In the genomic region with DNA sequence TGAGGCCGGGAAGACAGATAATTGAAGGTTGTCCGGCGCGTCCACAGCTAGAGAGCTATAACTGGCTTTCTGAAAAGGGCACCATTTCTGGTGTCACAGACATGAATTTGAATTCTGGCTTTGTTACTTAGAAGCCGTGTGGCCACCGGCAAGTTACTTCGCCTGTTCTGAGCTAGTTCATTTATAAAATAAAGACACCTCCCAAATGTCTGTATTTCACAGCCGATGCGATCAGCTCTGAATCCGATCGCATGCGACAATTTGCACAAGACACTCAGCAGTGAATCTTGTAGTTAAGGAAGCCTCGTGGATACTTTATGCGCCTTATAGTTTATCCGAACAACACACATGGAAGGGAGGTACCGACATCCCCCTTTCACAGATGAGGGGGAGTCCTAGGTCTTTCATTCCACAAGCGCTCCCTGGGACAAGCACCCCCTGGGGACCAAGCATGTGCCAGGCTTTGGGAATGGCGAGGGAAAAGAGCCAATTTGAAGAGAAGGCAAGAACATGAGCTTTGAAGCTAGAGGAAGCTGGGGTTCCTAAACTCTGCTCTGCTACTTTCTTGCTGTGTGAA, we compare ENCODE assay signal across 1 cellular context.
TF ChIP-seq lines count a peak whose summit lies in the region.

No MANE protein-coding gene starts in this region.

TF ChIP-seq in H1, 55 proteins besides CTCF, POLR2A, EP300 and RAD21:
- TF ChIP-seq E2F6 (IDR thresholded peaks at IDR 0.05): peak; percentile 88
- TF ChIP-seq BRCA1 (IDR thresholded peaks at IDR 0.05; ENCODE audit: low read depth, low read length): no peak
- no peak for TF ChIP-seq TBP (IDR thresholded peaks at IDR 0.05; ENCODE audit: low read depth, low read length)
- TF ChIP-seq SIRT6 (IDR thresholded peaks at IDR 0.05; ENCODE audit: low read length): peak; percentile 54
- TF ChIP-seq POU5F1 (IDR thresholded peaks at IDR 0.05; ENCODE audit: low read depth, low read length): no peak
- no peak for TF ChIP-seq RXRA (IDR thresholded peaks at IDR 0.05; ENCODE audit: insufficient read depth, low read depth, low read length)
- no peak for TF ChIP-seq BACH1 (IDR thresholded peaks at IDR 0.05; ENCODE audit: low read length)
- peak; percentile 9 for TF ChIP-seq KDM4A (IDR thresholded peaks at IDR 0.05; ENCODE audit: low read depth, low read length, severe bottlenecking)
- TF ChIP-seq TAF1 (IDR thresholded peaks at IDR 0.05; ENCODE audit: low read depth, low read length): no peak
- no peak for TF ChIP-seq NRF1 (IDR thresholded peaks at IDR 0.05; ENCODE audit: low read depth, low read length)
- TF ChIP-seq, protein P1, sequence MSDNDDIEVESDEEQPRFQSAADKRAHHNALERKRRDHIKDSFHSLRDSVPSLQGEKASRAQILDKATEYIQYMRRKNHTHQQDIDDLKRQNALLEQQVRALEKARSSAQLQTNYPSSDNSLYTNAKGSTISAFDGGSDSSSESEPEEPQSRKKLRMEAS (IDR thresholded peaks at IDR 0.05): peak; percentile 76
- no peak for TF ChIP-seq HDAC6 (IDR thresholded peaks at IDR 0.05; ENCODE audit: low read depth, low read length)
TF ChIP-seq in H1: peak in this region for 4.
